In genomic region chr5:50501510-50502209, GRCh38 we compare ENCODE assay signal across 8 cellular contexts.
DNase-seq lines count a peak whose midpoint lies in the region; ATAC-seq and TF ChIP-seq lines count a peak whose summit lies in the region.
"Had no signal": no experiment of that assay in that cellular context is flagged by ENCODE, and none has a peak within 500 bp of the region (broad histone marks: within the 10 kb centered on the region; RNA-seq: fewer than 3 reads in every experiment).

No MANE protein-coding gene starts in this region.

- intact Hi-C loops in tibial artery (cut with DNase I; ENCODE audit: low total_unique reads): no loop called here

- peaks cover 3% of the 10 kb centered on the region for H3K9me3 Mint-ChIP-seq in natural killer cell treated with Interleukin-12 subunit alpha and Interleukin-12 subunit beta and Interleukin-15 and Interleukin-18, amount 100 ng/mL, for 72 hours
- H3K9me3 Mint-ChIP-seq in mesothelial cell of epicardium: peaks cover 26% of the 10 kb centered on the region

- TF ChIP-seq CTCF in NB4 (IDR thresholded peaks at IDR 0.05; ENCODE audit: low read depth, low read length): no peak
- TF ChIP-seq CTCF in mesothelial cell of epicardium (IDR thresholded peaks at IDR 0.05; ENCODE audit: unreplicated experiment): no peak
- no peak for TF ChIP-seq CTCF in WERI-Rb-1 (IDR thresholded peaks at IDR 0.05; ENCODE audit: low read depth, low read length)
- TF ChIP-seq CTCF in tibial artery (IDR thresholded peaks at IDR 0.05): no peak

- no peaks in the 10 kb centered on the region for H3K27me3 ChIP-seq in WERI-Rb-1 (ENCODE audit: insufficient read depth, low read depth, severe bottlenecking)
- no peaks in the 10 kb centered on the region for H3K27me3 ChIP-seq in tibial artery

- peak overlapping the region; percentile 26 for H3K4me3 Mint-ChIP-seq in natural killer cell treated with Interleukin-12 subunit alpha and Interleukin-12 subunit beta and Interleukin-15 and Interleukin-18, amount 100 ng/mL, for 72 hours
- no peak overlapping the region for H3K4me3 Mint-ChIP-seq in mesothelial cell of epicardium

- peak; percentile 84 for DNase-seq in NB4 (ENCODE audit: low read depth)
- DNase-seq in natural killer cell treated with Interleukin-12 subunit alpha and Interleukin-12 subunit beta and Interleukin-15 and Interleukin-18, amount 100 ng/mL, for 72 hours (ENCODE audit: low spot score): no peak
- DNase-seq in mesothelial cell of epicardium (ENCODE audit: low spot score in 2 of 2, unreplicated experiment in 2 of 2): no peak
- no peak for DNase-seq in WERI-Rb-1
- no peak for DNase-seq in tibial artery
- DNase-seq: IMR-90 had no signal

- no peaks in the 10 kb centered on the region for H3K4me1 ChIP-seq in tibial artery

- peak; percentile 95 for ATAC-seq in GM18873 (IDR thresholded peaks at IDR 0.05; ENCODE audit: low FRiP score, unreplicated experiment)
- ATAC-seq in HG02763 (IDR thresholded peaks at IDR 0.05; ENCODE audit: unreplicated experiment): peak; percentile 99
- peak; percentile 55 to 74 for ATAC-seq in natural killer cell treated with Interleukin-12 subunit alpha and Interleukin-12 subunit beta and Interleukin-15 and Interleukin-18, amount 100 ng/mL, for 72 hours

- H3K27ac Mint-ChIP-seq in natural killer cell treated with Interleukin-12 subunit alpha and Interleukin-12 subunit beta and Interleukin-15 and Interleukin-18, amount 100 ng/mL, for 72 hours: peak overlapping the region; percentile 19 to 35
- no peak overlapping the region for H3K27ac Mint-ChIP-seq in mesothelial cell of epicardium

- H3K4me1 Mint-ChIP-seq in natural killer cell treated with Interleukin-12 subunit alpha and Interleukin-12 subunit beta and Interleukin-15 and Interleukin-18, amount 100 ng/mL, for 72 hours (ENCODE audit: low read depth in 2 of 2): peaks cover 0 to 5% of the 10 kb centered on the region in 2 donors
- no peaks in the 10 kb centered on the region for H3K4me1 Mint-ChIP-seq in mesothelial cell of epicardium

- peaks cover 0 to 3% of the 10 kb centered on the region in 2 donors for H3K27me3 Mint-ChIP-seq in natural killer cell treated with Interleukin-12 subunit alpha and Interleukin-12 subunit beta and Interleukin-15 and Interleukin-18, amount 100 ng/mL, for 72 hours
- H3K27me3 Mint-ChIP-seq in mesothelial cell of epicardium (ENCODE audit: low read depth): peaks cover 7% of the 10 kb centered on the region

- H3K36me3 ChIP-seq in WERI-Rb-1: no peaks in the 10 kb centered on the region
- H3K36me3 ChIP-seq in tibial artery: no peaks in the 10 kb centered on the region

- H3K9me3 ChIP-seq in WERI-Rb-1 (ENCODE audit: severe bottlenecking): no peaks in the 10 kb centered on the region
- H3K9me3 ChIP-seq in tibial artery: no peaks in the 10 kb centered on the region

- no peak for TF ChIP-seq POLR2A in NB4 (IDR thresholded peaks at IDR 0.05; ENCODE audit: extremely low read depth, insufficient read length)

- peaks cover 12% of the 10 kb centered on the region for H3K36me3 Mint-ChIP-seq in natural killer cell treated with Interleukin-12 subunit alpha and Interleukin-12 subunit beta and Interleukin-15 and Interleukin-18, amount 100 ng/mL, for 72 hours
- no peaks in the 10 kb centered on the region for H3K36me3 Mint-ChIP-seq in mesothelial cell of epicardium

- H3K4me3 ChIP-seq in NB4 (ENCODE audit: low read depth, low read length) (peak overlapping the region; percentile 34), WERI-Rb-1 (ENCODE audit: low read depth, low read length) (no peak overlapping the region), tibial artery (no peak overlapping the region)

- H3K27ac ChIP-seq in WERI-Rb-1: no peak overlapping the region
- no peak overlapping the region for H3K27ac ChIP-seq in tibial artery
